Comparison of ENCODE assay signal across 8 cellular contexts in genomic region chr4:183099537-183100297, GRCh38. TPM values are rescaled to one million over a fixed set of nuclear protein-coding genes. Genes with fewer than 3 reads are reported as not detected.
DNase-seq lines count a peak whose midpoint lies in the region; ATAC-seq and TF ChIP-seq lines count a peak whose summit lies in the region.

No MANE protein-coding gene starts in this region.

- H3K4me1 ChIP-seq in ES-I3 (ENCODE audit: insufficient read depth, low read length) (peaks cover 26% of the 10 kb centered on the region), gastroesophageal sphincter (peaks cover 0 to 45% (median 4%) of the 10 kb centered on the region in 3 donors), neuronal stem cell (ENCODE audit: control insufficient read depth in 2 of 2, insufficient read depth in 1 of 2, low read depth in 1 of 2, low read length in 2 of 2) (peaks cover 6 to 14% of the 10 kb centered on the region in 2 donors)

- peak overlapping the region; percentile 66 for H2BK120ac ChIP-seq in neuronal stem cell (ENCODE audit: low read depth, low read length)

- peak overlapping the region; percentile 96 for H3K18ac ChIP-seq in neuronal stem cell (ENCODE audit: low read length)

- peaks cover 35% of the 10 kb centered on the region for H3K27me3 Mint-ChIP-seq in activated T-cell treated with anti-CD3 and anti-CD28 coated beads, Interleukin-2, amount 50 U/mL, for 4 hours (ENCODE audit: low read depth)

- 2% methylated on average over 7 of the region's 73 CpGs for WGBS in gastroesophageal sphincter (ENCODE audit: low coverage in 1 of 2), 2 donors
- WGBS in neuronal stem cell (ENCODE audit: extremely low coverage in 2 of 2, insufficient read length in 2 of 2, insufficient replicate concordance in 1 of 2), 2 donors: no CpG with 5 or more reads among the region's 73 CpGs

- no peak overlapping the region for H4K8ac ChIP-seq in neuronal stem cell (ENCODE audit: low read depth, low read length)

- H3K4me2 ChIP-seq in neuronal stem cell (ENCODE audit: insufficient read depth, low read length, poor library complexity, severe bottlenecking): peak overlapping the region; percentile 84

- TF ChIP-seq CTCF in gastroesophageal sphincter (IDR thresholded peaks at IDR 0.05): peak in 1 of 4 experiments; percentile 39

- H3K27me3 ChIP-seq in gastroesophageal sphincter: no peaks in the 10 kb centered on the region
- H3K27me3 ChIP-seq in neuronal stem cell (ENCODE audit: control insufficient read depth in 3 of 3, insufficient read depth in 3 of 3, low read depth in 1 of 3, low read length in 3 of 3): peaks cover 0 to 8% (median 0%) of the 10 kb centered on the region in 3 experiments

- H3K9ac ChIP-seq in ES-I3 (ENCODE audit: low read depth, low read length) (peak overlapping the region; percentile 80), neuronal stem cell (ENCODE audit: low read depth, low read length, poor library complexity) (peak overlapping the region; percentile 98)

- peak overlapping the region; percentile 83 for H2BK5ac ChIP-seq in neuronal stem cell (ENCODE audit: low read length)

- H3K9me3 Mint-ChIP-seq in activated T-cell treated with anti-CD3 and anti-CD28 coated beads, Interleukin-2, amount 50 U/mL, for 4 hours: no peaks in the 10 kb centered on the region

- H3K4me3 Mint-ChIP-seq in activated T-cell treated with anti-CD3 and anti-CD28 coated beads, Interleukin-2, amount 50 U/mL, for 4 hours: peak overlapping the region; percentile 66

- peak overlapping the region in 3 of 4 donors; percentile 96 to 98 (median 96) for H3K27ac ChIP-seq in gastroesophageal sphincter
- peak overlapping the region; percentile 93 for H3K27ac ChIP-seq in neuronal stem cell (replicated peaks; ENCODE audit: low read length)

- H3K23ac ChIP-seq in neuronal stem cell (ENCODE audit: low read depth, low read length, poor library complexity): peak overlapping the region; percentile 83

- no peaks in the 10 kb centered on the region for H3K36me3 ChIP-seq in ES-I3 (ENCODE audit: insufficient read depth, low read length)
- no peaks in the 10 kb centered on the region for H3K36me3 ChIP-seq in gastroesophageal sphincter
- H3K36me3 ChIP-seq in neuronal stem cell (replicated peaks in 1 of 2; ENCODE audit: control insufficient read depth in 2 of 2, insufficient read depth in 2 of 2, low read length in 2 of 2): no peaks in the 10 kb centered on the region

- peak overlapping the region; percentile 48 for H2BK12ac ChIP-seq in neuronal stem cell (ENCODE audit: low read length)

- H3K36me3 Mint-ChIP-seq in activated T-cell treated with anti-CD3 and anti-CD28 coated beads, Interleukin-2, amount 50 U/mL, for 4 hours (ENCODE audit: insufficient read depth): no peaks in the 10 kb centered on the region

- H3K4ac ChIP-seq in neuronal stem cell (ENCODE audit: low read length): peak overlapping the region; percentile 54

- peak overlapping the region; percentile 49 for H2AK5ac ChIP-seq in neuronal stem cell (ENCODE audit: low read depth, low read length)

- peak overlapping the region; percentile 99 for H2AFZ ChIP-seq in neuronal stem cell (ENCODE audit: low read length)

- peak overlapping the region; percentile 95 for H3K14ac ChIP-seq in neuronal stem cell (ENCODE audit: low read length)

- DNase-seq in activated T-cell treated with anti-CD3 and anti-CD28 coated beads, Interleukin-2, amount 50 U/mL, for 4 hours: no peak
- DNase-seq in neuronal stem cell (ENCODE audit: low spot score): peak; percentile 46
- DNase-seq in SHP77 (lab: John Stamatoyannopoulos, UW): no peak

- H4K91ac ChIP-seq in neuronal stem cell (ENCODE audit: low read depth, low read length, poor library complexity): no peak overlapping the region

- no peak for TF ChIP-seq EP300 in gastroesophageal sphincter (IDR thresholded peaks at IDR 0.05)

- ATAC-seq in HG03442 (IDR thresholded peaks at IDR 0.05; ENCODE audit: unreplicated experiment) (peak; percentile 9), gastroesophageal sphincter (no peak), GM18861 (IDR thresholded peaks at IDR 0.05; ENCODE audit: unreplicated experiment) (no peak), GM21717 (IDR thresholded peaks at IDR 0.05; ENCODE audit: unreplicated experiment) (no peak)
- ATAC-seq in activated T-cell treated with anti-CD3 and anti-CD28 coated beads, Interleukin-2, amount 50 U/mL, for 4 hours: peak in 1 of 2 donors; percentile 9

- TF ChIP-seq POLR2A in gastroesophageal sphincter (IDR thresholded peaks at IDR 0.05): no peak

- peaks cover 13% of the 10 kb centered on the region for H3K4me1 Mint-ChIP-seq in activated T-cell treated with anti-CD3 and anti-CD28 coated beads, Interleukin-2, amount 50 U/mL, for 4 hours (ENCODE audit: low read depth)

- peak overlapping the region; percentile 68 to 99 for H3K4me3 ChIP-seq in gastroesophageal sphincter
- peak overlapping the region; percentile 75 to 99 for H3K4me3 ChIP-seq in neuronal stem cell (ENCODE audit: low read length in 2 of 2)

- H2BK15ac ChIP-seq in neuronal stem cell (ENCODE audit: low read length): peak overlapping the region; percentile 72

- peaks cover 3% of the 10 kb centered on the region for H3K79me1 ChIP-seq in neuronal stem cell (ENCODE audit: low read depth, low read length)

- H3K9me3 ChIP-seq in ES-I3 (ENCODE audit: control insufficient read depth, insufficient read depth, low read length) (no peaks in the 10 kb centered on the region), gastroesophageal sphincter (no peaks in the 10 kb centered on the region), neuronal stem cell (replicated peaks in 1 of 2; ENCODE audit: control insufficient read depth in 2 of 2, insufficient read depth in 1 of 2, low read depth in 1 of 2, low read length in 2 of 2) (peaks cover 0 to 9% of the 10 kb centered on the region in 2 donors)

RNA-seq across cellular contexts. Expression of gene WWC2, which starts 0.7 kb away (rescaled TPM):
- total RNA-seq in activated T-cell treated with anti-CD3 and anti-CD28 coated beads, Interleukin-2, amount 50 U/mL, for 4 hours: 1 to 10 TPM; 5.6 to 7.8 (median 6.9) TPM
- 10 to 100 TPM; 23.0 to 42.0 (median 37.2) TPM for total RNA-seq in gastroesophageal sphincter
- 24.2 TPM for polyA plus RNA-seq in neuronal stem cell (2013, experiment 1 of 2)
- polyA plus RNA-seq in neuronal stem cell (2013, experiment 2 of 2): 24.7 TPM
